In genomic region chr19:47047931-47048399, GRCh38 we compare ENCODE assay signal across 1 cellular context.
TF ChIP-seq lines count a peak whose summit lies in the region.

No MANE protein-coding gene starts in this region.

TF ChIP-seq in SK-N-SH treated with all-trans-retinoic acid at 6 μM for 48 hours, 23 proteins besides CTCF, POLR2A, EP300 and RAD21 (continued from another document):
- TF ChIP-seq TOX (CRISPR knock-in tag; IDR thresholded peaks at IDR 0.05; ENCODE audit: borderline replicate concordance) = no peak
- no peak for TF ChIP-seq CSDC2 (CRISPR knock-in tag; IDR thresholded peaks at IDR 0.05)
